Comparison of ENCODE assay signal across 1 cellular context in the genomic region with DNA sequence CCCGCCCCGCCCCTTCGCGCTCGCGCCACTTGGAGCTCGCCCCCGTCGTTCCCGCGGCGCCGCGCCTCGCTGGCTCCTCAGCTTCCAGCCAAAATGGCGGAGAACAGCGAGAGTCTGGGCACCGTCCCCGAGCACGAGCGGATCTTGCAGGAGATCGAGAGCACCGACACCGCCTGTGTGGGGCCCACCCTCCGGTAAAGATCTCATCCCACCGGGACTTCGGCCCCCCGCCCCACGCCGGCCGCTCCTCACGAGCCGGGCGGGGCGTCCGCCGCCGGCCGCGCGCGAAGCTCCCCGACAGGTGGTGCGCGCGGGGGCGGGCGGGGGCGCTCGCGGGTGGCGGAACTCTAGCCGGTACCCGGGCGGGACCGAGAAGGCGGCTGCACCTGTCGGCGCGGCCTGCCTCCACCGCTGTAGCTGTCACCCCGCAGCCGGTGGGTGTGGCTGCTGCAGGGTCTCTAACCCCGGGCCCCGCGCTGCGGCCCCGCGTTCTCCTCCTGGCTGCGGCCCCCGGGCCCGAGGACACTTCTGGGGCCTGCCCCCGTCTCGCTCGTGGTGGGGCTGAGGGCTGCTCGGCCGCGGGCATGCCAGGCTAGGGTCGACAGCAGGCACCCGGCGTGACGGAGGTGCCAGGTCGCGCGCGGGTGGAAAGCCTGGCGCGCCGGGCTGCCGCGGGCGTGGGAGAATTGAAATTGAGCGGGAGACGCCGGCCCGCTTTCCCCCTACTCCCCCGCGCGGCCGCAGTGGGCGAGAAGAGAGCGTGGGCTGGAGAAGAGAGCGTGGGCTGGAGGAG.
TF ChIP-seq lines count a peak whose summit lies in the region.

A gene with protein sequence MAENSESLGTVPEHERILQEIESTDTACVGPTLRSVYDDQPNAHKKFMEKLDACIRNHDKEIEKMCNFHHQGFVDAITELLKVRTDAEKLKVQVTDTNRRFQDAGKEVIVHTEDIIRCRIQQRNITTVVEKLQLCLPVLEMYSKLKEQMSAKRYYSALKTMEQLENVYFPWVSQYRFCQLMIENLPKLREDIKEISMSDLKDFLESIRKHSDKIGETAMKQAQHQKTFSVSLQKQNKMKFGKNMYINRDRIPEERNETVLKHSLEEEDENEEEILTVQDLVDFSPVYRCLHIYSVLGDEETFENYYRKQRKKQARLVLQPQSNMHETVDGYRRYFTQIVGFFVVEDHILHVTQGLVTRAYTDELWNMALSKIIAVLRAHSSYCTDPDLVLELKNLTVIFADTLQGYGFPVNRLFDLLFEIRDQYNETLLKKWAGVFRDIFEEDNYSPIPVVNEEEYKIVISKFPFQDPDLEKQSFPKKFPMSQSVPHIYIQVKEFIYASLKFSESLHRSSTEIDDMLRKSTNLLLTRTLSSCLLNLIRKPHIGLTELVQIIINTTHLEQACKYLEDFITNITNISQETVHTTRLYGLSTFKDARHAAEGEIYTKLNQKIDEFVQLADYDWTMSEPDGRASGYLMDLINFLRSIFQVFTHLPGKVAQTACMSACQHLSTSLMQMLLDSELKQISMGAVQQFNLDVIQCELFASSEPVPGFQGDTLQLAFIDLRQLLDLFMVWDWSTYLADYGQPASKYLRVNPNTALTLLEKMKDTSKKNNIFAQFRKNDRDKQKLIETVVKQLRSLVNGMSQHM (plus strand): TSS at position 80 of the 793 bp plus-strand sequence. CDS start 14 bp downstream, at position 94.

TF ChIP-seq in K562, 482 proteins besides CTCF, POLR2A, EP300 and RAD21 (continued from another document and continues in another):
- TF ChIP-seq RBM25 (IDR thresholded peaks at IDR 0.05; ENCODE audit: low read depth, low read length, severe bottlenecking) (peak; percentile 12), ZBTB1 (CRISPR knock-in tag; IDR thresholded peaks at IDR 0.05; ENCODE audit: borderline replicate concordance, low read depth) (no peak), ZNF436 (CRISPR knock-in tag; IDR thresholded peaks at IDR 0.05) (no peak), ZNF512 (tag; IDR thresholded peaks at IDR 0.05) (no peak), ZNF133 (CRISPR knock-in tag; IDR thresholded peaks at IDR 0.05) (no peak), EHMT2 (IDR thresholded peaks at IDR 0.05) (no peak), ZNF778 (CRISPR knock-in tag; IDR thresholded peaks at IDR 0.05) (no peak), NR2F6 (CRISPR knock-in tag; IDR thresholded peaks at IDR 0.05) (no peak), TCFL5 (CRISPR knock-in tag; conservative IDR thresholded peaks at IDR 0.05) (no peak), SMAD2 (IDR thresholded peaks at IDR 0.05; ENCODE audit: low read depth, low read length) (no peak), STAG1 (CRISPR knock-in tag; IDR thresholded peaks at IDR 0.05; ENCODE audit: borderline replicate concordance) (no peak), CREB3L1 (IDR thresholded peaks at IDR 0.05; ENCODE audit: borderline replicate concordance, low read depth) (no peak), RFX1 (IDR thresholded peaks at IDR 0.05) (no peak), LEF1 (IDR thresholded peaks at IDR 0.05) (no peak), COPS2 (conservative IDR thresholded peaks at IDR 0.05) (no peak), ZNF274 (IDR thresholded peaks at IDR 0.05; ENCODE audit: borderline replicate concordance, low read depth, low read length) (no peak), ZNF165 (CRISPR knock-in tag; IDR thresholded peaks at IDR 0.05; ENCODE audit: borderline replicate concordance) (no peak), RNF2 (IDR thresholded peaks at IDR 0.05) (no peak), CBX5 (IDR thresholded peaks at IDR 0.05; ENCODE audit: borderline replicate concordance, low read depth) (no peak), CCAR2 (IDR thresholded peaks at IDR 0.05; ENCODE audit: low read depth, low read length) (no peak), ID3 (CRISPR knock-in tag; IDR thresholded peaks at IDR 0.05) (no peak), ID3 (tag; IDR thresholded peaks at IDR 0.05) (peak; percentile 55; the same call in 1 of the 2 replicates), RBFOX2 (IDR thresholded peaks at IDR 0.05; ENCODE audit: low read depth, low read length) (peak; percentile 80), FOXA3 (CRISPR knock-in tag; conservative IDR thresholded peaks at IDR 0.05 in 1 of 2, IDR thresholded peaks at IDR 0.05 in 1 of 2) (no peak), ZNF253 (CRISPR knock-in tag; conservative IDR thresholded peaks at IDR 0.05) (no peak), PTBP1 (IDR thresholded peaks at IDR 0.05; ENCODE audit: low read depth, low read length) (no peak), SETDB1 (IDR thresholded peaks at IDR 0.05; ENCODE audit: low read length) (no peak), NR4A1 (CRISPR knock-in tag; IDR thresholded peaks at IDR 0.05) (no peak), NR4A1 (tag; IDR thresholded peaks at IDR 0.05) (0 out of 2 replicates have a peak, but pooled peaks have one; percentile 29), ZNF518B (CRISPR knock-in tag; IDR thresholded peaks at IDR 0.05) (no peak)
- TF ChIP-seq, protein P1, sequence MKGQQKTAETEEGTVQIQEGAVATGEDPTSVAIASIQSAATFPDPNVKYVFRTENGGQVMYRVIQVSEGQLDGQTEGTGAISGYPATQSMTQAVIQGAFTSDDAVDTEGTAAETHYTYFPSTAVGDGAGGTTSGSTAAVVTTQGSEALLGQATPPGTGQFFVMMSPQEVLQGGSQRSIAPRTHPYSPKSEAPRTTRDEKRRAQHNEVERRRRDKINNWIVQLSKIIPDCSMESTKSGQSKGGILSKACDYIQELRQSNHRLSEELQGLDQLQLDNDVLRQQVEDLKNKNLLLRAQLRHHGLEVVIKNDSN (CRISPR knock-in tag; IDR thresholded peaks at IDR 0.05): no peak
- TF ChIP-seq, protein P2, sequence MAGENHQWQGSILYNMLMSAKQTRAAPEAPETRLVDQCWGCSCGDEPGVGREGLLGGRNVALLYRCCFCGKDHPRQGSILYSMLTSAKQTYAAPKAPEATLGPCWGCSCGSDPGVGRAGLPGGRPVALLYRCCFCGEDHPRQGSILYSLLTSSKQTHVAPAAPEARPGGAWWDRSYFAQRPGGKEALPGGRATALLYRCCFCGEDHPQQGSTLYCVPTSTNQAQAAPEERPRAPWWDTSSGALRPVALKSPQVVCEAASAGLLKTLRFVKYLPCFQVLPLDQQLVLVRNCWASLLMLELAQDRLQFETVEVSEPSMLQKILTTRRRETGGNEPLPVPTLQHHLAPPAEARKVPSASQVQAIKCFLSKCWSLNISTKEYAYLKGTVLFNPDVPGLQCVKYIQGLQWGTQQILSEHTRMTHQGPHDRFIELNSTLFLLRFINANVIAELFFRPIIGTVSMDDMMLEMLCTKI (IDR thresholded peaks at IDR 0.05; ENCODE audit: partially characterized antibody): no peak
- TF ChIP-seq, protein P3, sequence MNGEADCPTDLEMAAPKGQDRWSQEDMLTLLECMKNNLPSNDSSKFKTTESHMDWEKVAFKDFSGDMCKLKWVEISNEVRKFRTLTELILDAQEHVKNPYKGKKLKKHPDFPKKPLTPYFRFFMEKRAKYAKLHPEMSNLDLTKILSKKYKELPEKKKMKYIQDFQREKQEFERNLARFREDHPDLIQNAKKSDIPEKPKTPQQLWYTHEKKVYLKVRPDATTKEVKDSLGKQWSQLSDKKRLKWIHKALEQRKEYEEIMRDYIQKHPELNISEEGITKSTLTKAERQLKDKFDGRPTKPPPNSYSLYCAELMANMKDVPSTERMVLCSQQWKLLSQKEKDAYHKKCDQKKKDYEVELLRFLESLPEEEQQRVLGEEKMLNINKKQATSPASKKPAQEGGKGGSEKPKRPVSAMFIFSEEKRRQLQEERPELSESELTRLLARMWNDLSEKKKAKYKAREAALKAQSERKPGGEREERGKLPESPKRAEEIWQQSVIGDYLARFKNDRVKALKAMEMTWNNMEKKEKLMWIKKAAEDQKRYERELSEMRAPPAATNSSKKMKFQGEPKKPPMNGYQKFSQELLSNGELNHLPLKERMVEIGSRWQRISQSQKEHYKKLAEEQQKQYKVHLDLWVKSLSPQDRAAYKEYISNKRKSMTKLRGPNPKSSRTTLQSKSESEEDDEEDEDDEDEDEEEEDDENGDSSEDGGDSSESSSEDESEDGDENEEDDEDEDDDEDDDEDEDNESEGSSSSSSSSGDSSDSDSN (IDR thresholded peaks at IDR 0.05; ENCODE audit: borderline replicate concordance in 1 of 2, low read depth in 2 of 2, low read length in 2 of 2): 0 out of 4 replicates have a peak, but pooled peaks of 1 of the 2 experiments have one; percentile 1
- TF ChIP-seq, protein P4, sequence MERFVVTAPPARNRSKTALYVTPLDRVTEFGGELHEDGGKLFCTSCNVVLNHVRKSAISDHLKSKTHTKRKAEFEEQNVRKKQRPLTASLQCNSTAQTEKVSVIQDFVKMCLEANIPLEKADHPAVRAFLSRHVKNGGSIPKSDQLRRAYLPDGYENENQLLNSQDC (CRISPR knock-in tag; IDR thresholded peaks at IDR 0.05): no peak
- TF ChIP-seq, protein P5, sequence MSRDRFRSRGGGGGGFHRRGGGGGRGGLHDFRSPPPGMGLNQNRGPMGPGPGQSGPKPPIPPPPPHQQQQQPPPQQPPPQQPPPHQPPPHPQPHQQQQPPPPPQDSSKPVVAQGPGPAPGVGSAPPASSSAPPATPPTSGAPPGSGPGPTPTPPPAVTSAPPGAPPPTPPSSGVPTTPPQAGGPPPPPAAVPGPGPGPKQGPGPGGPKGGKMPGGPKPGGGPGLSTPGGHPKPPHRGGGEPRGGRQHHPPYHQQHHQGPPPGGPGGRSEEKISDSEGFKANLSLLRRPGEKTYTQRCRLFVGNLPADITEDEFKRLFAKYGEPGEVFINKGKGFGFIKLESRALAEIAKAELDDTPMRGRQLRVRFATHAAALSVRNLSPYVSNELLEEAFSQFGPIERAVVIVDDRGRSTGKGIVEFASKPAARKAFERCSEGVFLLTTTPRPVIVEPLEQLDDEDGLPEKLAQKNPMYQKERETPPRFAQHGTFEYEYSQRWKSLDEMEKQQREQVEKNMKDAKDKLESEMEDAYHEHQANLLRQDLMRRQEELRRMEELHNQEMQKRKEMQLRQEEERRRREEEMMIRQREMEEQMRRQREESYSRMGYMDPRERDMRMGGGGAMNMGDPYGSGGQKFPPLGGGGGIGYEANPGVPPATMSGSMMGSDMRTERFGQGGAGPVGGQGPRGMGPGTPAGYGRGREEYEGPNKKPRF (IDR thresholded peaks at IDR 0.05; ENCODE audit: low read depth, low read length): no peak
- TF ChIP-seq, protein P6, sequence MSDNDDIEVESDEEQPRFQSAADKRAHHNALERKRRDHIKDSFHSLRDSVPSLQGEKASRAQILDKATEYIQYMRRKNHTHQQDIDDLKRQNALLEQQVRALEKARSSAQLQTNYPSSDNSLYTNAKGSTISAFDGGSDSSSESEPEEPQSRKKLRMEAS (CRISPR knock-in tag; IDR thresholded peaks at IDR 0.05): peak; percentile 46
- TF ChIP-seq, protein P7, sequence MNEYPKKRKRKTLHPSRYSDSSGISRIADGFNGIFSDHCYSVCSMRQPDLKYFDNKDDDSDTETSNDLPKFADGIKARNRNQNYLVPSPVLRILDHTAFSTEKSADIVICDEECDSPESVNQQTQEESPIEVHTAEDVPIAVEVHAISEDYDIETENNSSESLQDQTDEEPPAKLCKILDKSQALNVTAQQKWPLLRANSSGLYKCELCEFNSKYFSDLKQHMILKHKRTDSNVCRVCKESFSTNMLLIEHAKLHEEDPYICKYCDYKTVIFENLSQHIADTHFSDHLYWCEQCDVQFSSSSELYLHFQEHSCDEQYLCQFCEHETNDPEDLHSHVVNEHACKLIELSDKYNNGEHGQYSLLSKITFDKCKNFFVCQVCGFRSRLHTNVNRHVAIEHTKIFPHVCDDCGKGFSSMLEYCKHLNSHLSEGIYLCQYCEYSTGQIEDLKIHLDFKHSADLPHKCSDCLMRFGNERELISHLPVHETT (CRISPR knock-in tag; conservative IDR thresholded peaks at IDR 0.05 in 1 of 2, IDR thresholded peaks at IDR 0.05 in 1 of 2): peak in 1 of 2 experiments; percentile 77; a peak in 2 of 4 replicates
